In the genomic region with DNA sequence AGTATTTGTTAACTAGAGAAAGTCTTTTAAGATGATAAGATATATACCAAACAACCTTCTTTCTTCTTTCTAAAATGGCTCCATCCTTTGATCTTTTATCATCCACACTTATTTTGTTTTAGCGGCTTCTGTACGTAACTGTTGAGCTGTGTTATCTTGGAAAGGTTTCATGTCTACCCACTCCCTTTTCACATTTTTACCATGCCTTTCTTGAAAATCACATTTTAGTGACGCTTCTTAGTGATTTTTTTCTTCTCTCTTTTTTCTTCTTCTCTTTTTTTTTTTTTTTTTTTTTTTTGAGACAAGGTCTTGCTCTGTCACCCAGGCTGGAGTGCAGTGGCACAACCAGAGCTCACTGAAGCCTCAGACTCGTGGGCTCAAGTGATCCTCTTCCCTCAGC, we compare ENCODE assay signal across 14 cellular contexts.
"Had no signal": no experiment of that assay in that cellular context is flagged by ENCODE, and none has a peak within 500 bp of the region (broad histone marks: within the 10 kb centered on the region; RNA-seq: fewer than 3 reads in every experiment).

No MANE protein-coding gene starts in this region.

- H3K4me3 ChIP-seq: adrenal gland, body of pancreas, colonic mucosa, heart right ventricle, left ventricle myocardium inferior, ovary, skin epidermis, thoracic aorta, upper lobe of right lung had no signal

- H3K36me3 Mint-ChIP-seq: activated naive CD4-positive, alpha-beta T cell treated with anti-CD3 and anti-CD28 coated beads, Interleukin-2, amount 50 U/mL, for 72 hours; stimulated activated memory B cell treated with anti-CD40 and anti-IgM and Interleukin-4, amounts not matched to agents 10 μg/mL and 1 μg/mL and 100 μg/mL, for 72 hours had no signal

- H3K4me1 Mint-ChIP-seq: stimulated activated memory B cell treated with anti-CD40 and anti-IgM and Interleukin-4, amounts not matched to agents 10 μg/mL and 1 μg/mL and 100 μg/mL, for 72 hours had no signal

- H3K36me3 ChIP-seq: adrenal gland, colonic mucosa, heart right ventricle, left ventricle myocardium inferior, ovary, thoracic aorta, upper lobe of right lung had no signal

- H3K27ac ChIP-seq: adrenal gland, body of pancreas, colonic mucosa, left ventricle myocardium inferior, ovary, skin epidermis, thoracic aorta, upper lobe of right lung, VCaP had no signal

- H3K4me3 Mint-ChIP-seq: activated T-helper 1 cell treated with anti-CD3 and anti-CD28 coated beads, Interleukin-12 subunit alpha, Interleukin-12 subunit beta, Interleukin-2, Interleukin-4 antibody, amounts not matched to agents 30 ng/mL and 10 ng/mL and 1 ng/mL, durations not matched to agents 14 hours and 24 hours and 36 hours; endodermal cell; stimulated activated memory B cell treated with anti-CD40 and anti-IgM and Interleukin-4, amounts not matched to agents 10 μg/mL and 1 μg/mL and 100 μg/mL, for 72 hours had no signal

- H3K27ac Mint-ChIP-seq: activated naive CD4-positive, alpha-beta T cell treated with anti-CD3 and anti-CD28 coated beads, Interleukin-2, amount 50 U/mL, for 72 hours; activated T-helper 1 cell treated with anti-CD3 and anti-CD28 coated beads, Interleukin-12 subunit alpha, Interleukin-12 subunit beta, Interleukin-2, Interleukin-4 antibody, amounts not matched to agents 30 ng/mL and 10 ng/mL and 1 ng/mL, durations not matched to agents 14 hours and 24 hours and 36 hours; endodermal cell; stimulated activated memory B cell treated with anti-CD40 and anti-IgM and Interleukin-4, amounts not matched to agents 10 μg/mL and 1 μg/mL and 100 μg/mL, for 72 hours had no signal

- H3K27me3 ChIP-seq: adrenal gland, body of pancreas, colonic mucosa, ovary, upper lobe of right lung had no signal

- H3K9me3 ChIP-seq: adrenal gland, body of pancreas, colonic mucosa, left ventricle myocardium inferior, ovary, thoracic aorta, upper lobe of right lung had no signal

- H3K4me1 ChIP-seq: adrenal gland, body of pancreas, colonic mucosa, upper lobe of right lung had no signal

- DNase-seq: upper lobe of right lung had no signal

- H3K9me3 Mint-ChIP-seq: activated naive CD4-positive, alpha-beta T cell treated with anti-CD3 and anti-CD28 coated beads, Interleukin-2, amount 50 U/mL, for 72 hours; activated T-helper 1 cell treated with anti-CD3 and anti-CD28 coated beads, Interleukin-12 subunit alpha, Interleukin-12 subunit beta, Interleukin-2, Interleukin-4 antibody, amounts not matched to agents 30 ng/mL and 10 ng/mL and 1 ng/mL, durations not matched to agents 14 hours and 24 hours and 36 hours; stimulated activated memory B cell treated with anti-CD40 and anti-IgM and Interleukin-4, amounts not matched to agents 10 μg/mL and 1 μg/mL and 100 μg/mL, for 72 hours had no signal
